34 cellular contexts compared by ENCODE assay signal in genomic region chr16:48087639-48088038, GRCh38.
"Had no signal": no experiment of that assay in that cellular context is flagged by ENCODE, and none has a peak within 500 bp of the region (broad histone marks: within the 10 kb centered on the region; RNA-seq: fewer than 3 reads in every experiment).

No MANE protein-coding gene starts in this region.

- H3K36me3 ChIP-seq: brain microvascular endothelial cell, cardiac muscle cell, Peyer's patch had no signal

- H3K27me3 ChIP-seq: brain microvascular endothelial cell, cardiac muscle cell, Peyer's patch had no signal

- H3K36me3 Mint-ChIP-seq: activated CD8-positive, alpha-beta memory T cell treated with anti-CD3 and anti-CD28 coated beads, Interleukin-2, amount 10 ng/mL, durations not matched to agents 7 days and 5 days; activated naive CD8-positive, alpha-beta T cell treated with anti-CD3 and anti-CD28 coated beads for 36 hours had no signal

- H3K27ac ChIP-seq: brain microvascular endothelial cell, cardiac muscle cell, Peyer's patch, VCaP had no signal

- H3K4me3 Mint-ChIP-seq: activated B cell treated with CpG ODN at 0.5 μM for 24 hours; activated CD4-positive, alpha-beta memory T cell treated with anti-CD3 and anti-CD28 coated beads, Interleukin-2, amount 10 ng/mL, durations not matched to agents 7 days and 5 days; activated CD8-positive, alpha-beta memory T cell treated with anti-CD3 and anti-CD28 coated beads, Interleukin-2, amount 10 ng/mL, durations not matched to agents 7 days and 5 days; activated naive CD8-positive, alpha-beta T cell treated with anti-CD3 and anti-CD28 coated beads for 36 hours had no signal

- H3K9me3 Mint-ChIP-seq: activated B cell treated with CpG ODN at 0.5 μM for 24 hours; activated CD4-positive, alpha-beta memory T cell treated with anti-CD3 and anti-CD28 coated beads, Interleukin-2, amount 10 ng/mL, durations not matched to agents 7 days and 5 days; activated naive CD8-positive, alpha-beta T cell treated with anti-CD3 and anti-CD28 coated beads for 36 hours had no signal

- H3K4me1 ChIP-seq: Peyer's patch had no signal

- H3K9me3 ChIP-seq: Peyer's patch had no signal

- H3K4me3 ChIP-seq: cardiac muscle cell, Peyer's patch had no signal

- DNase-seq: activated B cell treated with CpG ODN at 0.5 μM for 24 hours; activated CD4-positive, alpha-beta memory T cell treated with anti-CD3 and anti-CD28 coated beads, Interleukin-2, amount 10 ng/mL, durations not matched to agents 7 days and 5 days; activated CD4-positive, alpha-beta T cell treated with anti-CD3 and anti-CD28 coated beads for 4 hours; activated CD4-positive, CD25-positive, alpha-beta regulatory T cell treated with anti-CD3 and anti-CD28 coated beads, Interleukin-2, amount 50 U/mL, for 72 hours; activated CD8-positive, alpha-beta memory T cell treated with anti-CD3 and anti-CD28 coated beads for 24 hours; activated CD8-positive, alpha-beta memory T cell treated with anti-CD3 and anti-CD28 coated beads, Interleukin-2, amount 10 ng/mL, durations not matched to agents 7 days and 5 days; activated CD8-positive, alpha-beta memory T cell treated with anti-CD3 and anti-CD28 coated beads, Interleukin-2, amount 50 U/mL, for 48 hours; activated effector memory CD4-positive, alpha-beta T cell treated with Interleukin-2 at 50 U/mL for 16 hours; activated naive CD4-positive, alpha-beta T cell; activated naive CD4-positive, alpha-beta T cell treated with anti-CD3 and anti-CD28 coated beads, Interleukin-2, amount 50 U/mL, for 16 hours; activated naive CD8-positive, alpha-beta T cell treated with anti-CD3 and anti-CD28 coated beads for 36 hours; activated T-cell treated with anti-CD3 and anti-CD28 coated beads, Interleukin-2, amount 50 U/mL, for 48 hours; amniotic stem cell; aorta; brain microvascular endothelial cell; Karpas-422; KBM-7; NCI-H1048; NCI-H1105 treated with DMSO at 0.1 percent for 48 hours; NCI-H1436; NCI-H1694; NCI-H1930; NCI-H2081 treated with DMSO at 0.1 percent for 48 hours; NCI-H226; NCI-H446 treated with DMSO at 0.1 percent for 48 hours; NCI-H524 treated with DMSO at 0.1 percent for 48 hours; Peyer's patch; RPMI8226; SW 1271; T-helper 1 cell; T-helper 2 cell; T-helper 9 cell had no signal

- H3K27ac Mint-ChIP-seq: activated B cell treated with CpG ODN at 0.5 μM for 24 hours; activated CD4-positive, alpha-beta memory T cell treated with anti-CD3 and anti-CD28 coated beads, Interleukin-2, amount 10 ng/mL, durations not matched to agents 7 days and 5 days; activated CD8-positive, alpha-beta memory T cell treated with anti-CD3 and anti-CD28 coated beads, Interleukin-2, amount 10 ng/mL, durations not matched to agents 7 days and 5 days; activated naive CD8-positive, alpha-beta T cell treated with anti-CD3 and anti-CD28 coated beads for 36 hours had no signal

- ATAC-seq: activated CD8-positive, alpha-beta memory T cell treated with anti-CD3 and anti-CD28 coated beads, Interleukin-2, amount 10 ng/mL, durations not matched to agents 7 days and 5 days had no signal

- H3K4me1 Mint-ChIP-seq: activated B cell treated with CpG ODN at 0.5 μM for 24 hours; activated CD4-positive, alpha-beta memory T cell treated with anti-CD3 and anti-CD28 coated beads, Interleukin-2, amount 10 ng/mL, durations not matched to agents 7 days and 5 days; activated CD8-positive, alpha-beta memory T cell treated with anti-CD3 and anti-CD28 coated beads, Interleukin-2, amount 10 ng/mL, durations not matched to agents 7 days and 5 days; activated naive CD8-positive, alpha-beta T cell treated with anti-CD3 and anti-CD28 coated beads for 36 hours had no signal
